ENCODE assay signal across 1 cellular context in genomic region chr17:49789278-49789578, GRCh38.
TF ChIP-seq lines count a peak whose summit lies in the region.

No MANE protein-coding gene starts in this region.

TF ChIP-seq in HepG2, 621 proteins besides CTCF, POLR2A, EP300 and RAD21 (continued from another document):
- TF ChIP-seq ZBTB7A (CRISPR knock-in tag; IDR thresholded peaks at IDR 0.05) (no peak), NR3C1 (CRISPR knock-in tag; IDR thresholded peaks at IDR 0.05) (no peak), FOSL1 (CRISPR knock-in tag; IDR thresholded peaks at IDR 0.05; ENCODE audit: borderline replicate concordance) (no peak), SIN3B (IDR thresholded peaks at IDR 0.05; ENCODE audit: low read length) (0 out of 2 replicates have a peak, but pooled peaks have one; percentile 40), ZNF883 (CRISPR knock-in tag; IDR thresholded peaks at IDR 0.05; ENCODE audit: not compliant biosample characterization) (no peak), SIN3A (IDR thresholded peaks at IDR 0.05; ENCODE audit: borderline replicate concordance, low read depth, low read length) (peak; percentile 69), ZNF709 (CRISPR knock-in tag; IDR thresholded peaks at IDR 0.05) (no peak), ZNF570 (CRISPR knock-in tag; IDR thresholded peaks at IDR 0.05; ENCODE audit: borderline replicate concordance) (no peak), TFDP1 (CRISPR knock-in tag; IDR thresholded peaks at IDR 0.05; ENCODE audit: borderline replicate concordance) (0 out of 2 replicates have a peak, but pooled peaks have one; percentile 65), TBX3 (IDR thresholded peaks at IDR 0.05; ENCODE audit: borderline replicate concordance) (peak; percentile 1; the same call in 1 of the 2 replicates), ZNF512 (CRISPR knock-in tag; IDR thresholded peaks at IDR 0.05) (no peak), ZNF550 (CRISPR knock-in tag; IDR thresholded peaks at IDR 0.05; ENCODE audit: borderline replicate concordance) (no peak), HNF1B (CRISPR knock-in tag; IDR thresholded peaks at IDR 0.05) (peak; percentile 25; the same call in 1 of the 2 replicates), ZFY (CRISPR knock-in tag; IDR thresholded peaks at IDR 0.05) (no peak), FOXP4 (CRISPR knock-in tag; IDR thresholded peaks at IDR 0.05) (no peak), KDM4B (CRISPR knock-in tag; IDR thresholded peaks at IDR 0.05) (no peak)
TF ChIP-seq in HepG2: peak in this region for 19.
